ENCODE assay signal across 4 cellular contexts in genomic region chr2:108309903-108310302, GRCh38. TPM values are rescaled to one million over a fixed set of nuclear protein-coding genes. Genes with fewer than 3 reads are reported as not detected.
"Had no signal": no experiment of that assay in that cellular context is flagged by ENCODE, and none has a peak within 500 bp of the region (broad histone marks: within the 10 kb centered on the region; RNA-seq: fewer than 3 reads in every experiment).

No MANE protein-coding gene starts in this region.

- H3K27ac ChIP-seq: HL-60 had no signal

- DNase-seq: IMR-90 had no signal

- H3K4me3 ChIP-seq: K562 had no signal

RNA-seq across cellular contexts. Expression of gene SULT1C2, which starts 21.2 kb away (rescaled TPM):
- total RNA-seq: HT-29, IMR-90 had no signal
